ENCODE assay signal across 28 cellular contexts in genomic region chrX:109684136-109684535, GRCh38. TPM values are rescaled to one million over a fixed set of nuclear protein-coding genes. Genes with fewer than 3 reads are reported as not detected.
DNase-seq lines count a peak whose midpoint lies in the region; ATAC-seq and TF ChIP-seq lines count a peak whose summit lies in the region.
"Had no signal": no experiment of that assay in that cellular context is flagged by ENCODE, and none has a peak within 500 bp of the region (broad histone marks: within the 10 kb centered on the region; RNA-seq: fewer than 3 reads in every experiment).

No MANE protein-coding gene starts in this region.

- H3K4me3 ChIP-seq in brain microvascular endothelial cell (ENCODE audit: low read depth, low read length) (no peak overlapping the region), PC-9 (no peak overlapping the region)
- H3K4me3 ChIP-seq: lung, Peyer's patch had no signal

- H3K27me3 ChIP-seq in brain microvascular endothelial cell (replicated peaks): no peaks in the 10 kb centered on the region
- H3K27me3 ChIP-seq in PC-9 (ENCODE audit: insufficient read depth, low read depth): no peaks in the 10 kb centered on the region
- H3K27me3 ChIP-seq: BE2C, Peyer's patch had no signal

- no peak for TF ChIP-seq CTCF in natural killer cell (IDR thresholded peaks at IDR 0.05)
- TF ChIP-seq CTCF in brain microvascular endothelial cell (IDR thresholded peaks at IDR 0.05; ENCODE audit: low read depth, low read length, missing control alignments): no peak
- TF ChIP-seq CTCF in PC-9 (conservative IDR thresholded peaks at IDR 0.05): no peak

- H3K9me3 Mint-ChIP-seq in natural killer cell treated with Interleukin-12 subunit alpha and Interleukin-12 subunit beta and Interleukin-15 and Interleukin-18, amount 100 ng/mL, for 72 hours: no peaks in the 10 kb centered on the region
- H3K9me3 Mint-ChIP-seq in natural killer cell: no peaks in the 10 kb centered on the region
- H3K9me3 Mint-ChIP-seq: activated naive CD4-positive, alpha-beta T cell treated with anti-CD3 and anti-CD28 coated beads, Interleukin-2, amount 10 ng/mL, durations not matched to agents 7 days and 5 days; activated T-cell treated with anti-CD3 and anti-CD28 coated beads, Interleukin-2, amount 50 U/mL, for 72 hours; CD8-positive, alpha-beta memory T cell; WTC11 had no signal

- intact Hi-C loops in natural killer cell (cut with micrococcal nuclease) (no loop called here), PC-9 (cut with micrococcal nuclease; ENCODE audit: unreplicated experiment) (no loop called here)

- H3K27ac ChIP-seq in brain microvascular endothelial cell (no peak overlapping the region), PC-9 (no peak overlapping the region)
- H3K27ac ChIP-seq: Peyer's patch had no signal

- H3K9me3 ChIP-seq in PC-9 (ENCODE audit: insufficient read depth, low read depth): no peaks in the 10 kb centered on the region
- H3K9me3 ChIP-seq: BE2C, Peyer's patch had no signal

- H3K4me3 Mint-ChIP-seq in natural killer cell treated with Interleukin-12 subunit alpha and Interleukin-12 subunit beta and Interleukin-15 and Interleukin-18, amount 100 ng/mL, for 72 hours: no peak overlapping the region
- no peak overlapping the region for H3K4me3 Mint-ChIP-seq in natural killer cell
- H3K4me3 Mint-ChIP-seq: activated naive CD4-positive, alpha-beta T cell treated with anti-CD3 and anti-CD28 coated beads, Interleukin-2, amount 10 ng/mL, durations not matched to agents 7 days and 5 days; activated T-cell treated with anti-CD3 and anti-CD28 coated beads, Interleukin-2, amount 50 U/mL, for 72 hours; CD8-positive, alpha-beta memory T cell; WTC11 had no signal

- in situ Hi-C loops in brain microvascular endothelial cell (cut with HindIII; ENCODE audit: low pct_ligation_motif_present, low sequenced_read_pairs): no loop called here

- no TSS peak for BruUV-seq in PC-9 (replicated peaks; lab: Mats Ljungman, UMichigan)

- H3K4me1 Mint-ChIP-seq in natural killer cell treated with Interleukin-12 subunit alpha and Interleukin-12 subunit beta and Interleukin-15 and Interleukin-18, amount 100 ng/mL, for 72 hours (ENCODE audit: low read depth in 2 of 2): peaks cover 10 to 18% of the 10 kb centered on the region in 2 donors
- peaks cover 6 to 13% of the 10 kb centered on the region in 2 donors for H3K4me1 Mint-ChIP-seq in natural killer cell
- H3K4me1 Mint-ChIP-seq: WTC11 had no signal

- H3K9me2 ChIP-seq in PC-9 (ENCODE audit: insufficient read depth): no peaks in the 10 kb centered on the region

- H2AFZ ChIP-seq in PC-9: no peak overlapping the region

- H3K36me3 ChIP-seq in brain microvascular endothelial cell (replicated peaks): no peaks in the 10 kb centered on the region
- H3K36me3 ChIP-seq in PC-9 (ENCODE audit: low read depth): peaks cover 11% of the 10 kb centered on the region; the same call in 1 of the 2 replicates
- H3K36me3 ChIP-seq: BE2C, Peyer's patch had no signal

- ATAC-seq in natural killer cell treated with Interleukin-12 subunit alpha and Interleukin-12 subunit beta and Interleukin-15 and Interleukin-18, amount 100 ng/mL, for 72 hours: no peak
- ATAC-seq in natural killer cell (no peak), GM18502 (IDR thresholded peaks at IDR 0.05; ENCODE audit: poor library complexity, unreplicated experiment) (no peak), GM21447 (IDR thresholded peaks at IDR 0.05; ENCODE audit: unreplicated experiment) (no peak), HG03025 (IDR thresholded peaks at IDR 0.05; ENCODE audit: low FRiP score, unreplicated experiment) (no peak)
- ATAC-seq: activated T-cell treated with anti-CD3 and anti-CD28 coated beads, Interleukin-2, amount 50 U/mL, for 72 hours; sciatic nerve; WTC11 had no signal

- 0 out of 2 replicates have a peak, but pooled peaks cover 4% of the 10 kb centered on the region for H3K79me2 ChIP-seq in PC-9 (ENCODE audit: low read depth)

- no peaks in the 10 kb centered on the region for H3K4me1 ChIP-seq in PC-9 (replicated peaks; ENCODE audit: insufficient read depth)
- H3K4me1 ChIP-seq: BE2C, Peyer's patch had no signal

- H3F3A ChIP-seq in PC-9 (ENCODE audit: insufficient read depth, low read depth): no peaks in the 10 kb centered on the region

- H3K36me3 Mint-ChIP-seq in natural killer cell treated with Interleukin-12 subunit alpha and Interleukin-12 subunit beta and Interleukin-15 and Interleukin-18, amount 100 ng/mL, for 72 hours: no peaks in the 10 kb centered on the region
- H3K36me3 Mint-ChIP-seq in natural killer cell: no peaks in the 10 kb centered on the region

- peaks cover 0 to 3% of the 10 kb centered on the region in 2 donors for H3K27me3 Mint-ChIP-seq in natural killer cell treated with Interleukin-12 subunit alpha and Interleukin-12 subunit beta and Interleukin-15 and Interleukin-18, amount 100 ng/mL, for 72 hours
- no peaks in the 10 kb centered on the region for H3K27me3 Mint-ChIP-seq in natural killer cell (ENCODE audit: low read depth in 2 of 2)
- H3K27me3 Mint-ChIP-seq: activated naive CD4-positive, alpha-beta T cell treated with anti-CD3 and anti-CD28 coated beads, Interleukin-2, amount 10 ng/mL, durations not matched to agents 7 days and 5 days; CD8-positive, alpha-beta memory T cell had no signal

- CTCF ChIA-PET in PC-9 (lab: Charles Lee): no interaction called here

- POLR2A ChIA-PET in PC-9 (lab: Charles Lee; ENCODE audit: unreplicated experiment): no interaction called here

- no peak overlapping the region for H3K4me2 ChIP-seq in PC-9

- peak overlapping the region; percentile 29 to 68 for H3K27ac Mint-ChIP-seq in natural killer cell treated with Interleukin-12 subunit alpha and Interleukin-12 subunit beta and Interleukin-15 and Interleukin-18, amount 100 ng/mL, for 72 hours
- H3K27ac Mint-ChIP-seq in natural killer cell: no peak overlapping the region
- H3K27ac Mint-ChIP-seq: activated naive CD4-positive, alpha-beta T cell treated with anti-CD3 and anti-CD28 coated beads, Interleukin-2, amount 10 ng/mL, durations not matched to agents 7 days and 5 days; CD8-positive, alpha-beta memory T cell; WTC11 had no signal

- no peaks in the 10 kb centered on the region for H4K20me1 ChIP-seq in PC-9 (ENCODE audit: insufficient read depth)

- no peak for DNase-seq in natural killer cell treated with Interleukin-12 subunit alpha and Interleukin-12 subunit beta and Interleukin-15 and Interleukin-18, amount 100 ng/mL, for 72 hours (ENCODE audit: low spot score)
- no peak for DNase-seq in natural killer cell
- peak; percentile 9 for DNase-seq in brain microvascular endothelial cell
- peak; percentile 1 for DNase-seq in glomerular visceral epithelial cell (ENCODE audit: extremely low spot score)
- no peak for DNase-seq in PC-9
- DNase-seq: activated CD4-positive, alpha-beta T cell treated with anti-CD3 and anti-CD28 coated beads, Interleukin-2, amount 50 U/mL, for 4 hours; activated naive CD4-positive, alpha-beta T cell treated with anti-CD3 and anti-CD28 coated beads, Interleukin-2, amount 10 ng/mL, durations not matched to agents 7 days and 5 days; activated T-cell treated with anti-CD3 and anti-CD28 coated beads, Interleukin-2, amount 50 U/mL, for 72 hours; amygdala; BE2C; caudate nucleus; CD8-positive, alpha-beta memory T cell; DMS 273 treated with DMSO at 0.1 percent for 48 hours; H7; kidney; NCI-H1105; NCI-H187 treated with DMSO at 0.1 percent for 48 hours; NCI-H69; Peyer's patch; posterior cingulate gyrus; stimulated activated CD4-positive, alpha-beta T cell treated with anti-CD3 and anti-CD28 coated beads, Interleukin-4, amount 100 ng/mL, for 4 hours; stimulated activated naive CD4-positive, alpha-beta T cell had no signal

RNA-seq across cellular contexts. Expression of gene ACSL4, which starts 48.9 kb away (rescaled TPM):
- 10 to 100 TPM; 60.2 to 79.4 TPM for total RNA-seq in natural killer cell treated with Interleukin-12 subunit alpha and Interleukin-12 subunit beta and Interleukin-15 and Interleukin-18, amount 100 ng/mL, for 72 hours
- total RNA-seq in natural killer cell (10 to 100 TPM; 19.8 to 28.4 (median 21.7) TPM), PC-9 (2021) (78.6 and 81.1 TPM in 2 replicates)

RNA-seq across cellular contexts. Expression of gene KCNE5, which starts 59.2 kb away (rescaled TPM):
- total RNA-seq in natural killer cell treated with Interleukin-12 subunit alpha and Interleukin-12 subunit beta and Interleukin-15 and Interleukin-18, amount 100 ng/mL, for 72 hours: 1 to 10 TPM in 1 of 2 donors, under 1 TPM in 1; 0.83 to 1.1 TPM
- total RNA-seq in natural killer cell (1 to 10 TPM in 2 of 3 donors, under 1 TPM in 1; 0.47 to 1.1 (median 1.1) TPM), PC-9 (2021) (0.90 and 1.4 TPM in 2 replicates)
- total RNA-seq: Peyer's patch, sciatic nerve had no signal

Comparison
In these comparisons a context has a peak if more than half of its experiments do, and no peak if none do; other contexts are left out.
1. H3K27ac Mint-ChIP-seq: peak in natural killer cell treated with Interleukin-12 subunit alpha and Interleukin-12 subunit beta and Interleukin-15 and Interleukin-18, amount 100 ng/mL, for 72 hours (2 of 2); none in natural killer cell (0 of 2).
2. DNase-seq: peak in brain microvascular endothelial cell (single experiment) and glomerular visceral epithelial cell (single experiment); none in natural killer cell treated with Interleukin-12 subunit alpha and Interleukin-12 subunit beta and Interleukin-15 and Interleukin-18, amount 100 ng/mL, for 72 hours (single experiment), natural killer cell (single experiment) and PC-9 (0 of 2).